16 cellular contexts compared by ENCODE assay signal in the genomic region with DNA sequence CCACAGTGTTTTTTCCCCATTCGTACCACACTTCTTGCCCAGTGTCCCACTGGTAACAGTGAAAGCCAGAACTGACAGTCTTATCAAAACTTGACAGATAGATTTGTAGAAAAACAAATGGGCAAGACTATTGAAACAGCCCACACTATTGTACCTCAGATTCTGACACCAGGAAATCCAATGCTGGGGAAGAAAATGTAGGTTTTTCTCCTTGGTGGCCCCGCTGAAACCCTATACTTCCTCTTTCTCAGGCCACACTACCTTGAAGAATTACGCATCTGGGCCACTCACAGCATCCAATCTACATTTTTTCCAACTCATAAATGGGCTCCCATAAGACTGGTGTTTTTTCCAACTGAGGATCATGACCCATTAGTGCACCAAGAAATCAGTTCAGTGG.
DNase-seq lines count a peak whose midpoint lies in the region; ATAC-seq lines count a peak whose summit lies in the region.
"Had no signal": no experiment of that assay in that cellular context is flagged by ENCODE, and none has a peak within 500 bp of the region (broad histone marks: within the 10 kb centered on the region; RNA-seq: fewer than 3 reads in every experiment).

No MANE protein-coding gene starts in this region.

- intact Hi-C loops in CD4-positive, alpha-beta memory T cell (cut with micrococcal nuclease), result no loop called here

- no peaks in the 10 kb centered on the region for H3K4me1 ChIP-seq in CD4-positive, alpha-beta memory T cell (ENCODE audit: insufficient read depth, low read length)
- H3K4me1 ChIP-seq: body of pancreas, heart left ventricle, lower lobe of right lung had no signal

- no peaks in the 10 kb centered on the region for H3K36me3 ChIP-seq in CD4-positive, alpha-beta memory T cell (ENCODE audit: insufficient read depth, low read length)
- H3K36me3 ChIP-seq: heart left ventricle, lower lobe of right lung had no signal

- H3K27me3 ChIP-seq in CD4-positive, alpha-beta memory T cell (ENCODE audit: insufficient read depth, low read length), result no peaks in the 10 kb centered on the region
- H3K27me3 ChIP-seq: body of pancreas, heart left ventricle had no signal

- H3K4me3 ChIP-seq in CD4-positive, alpha-beta memory T cell (ENCODE audit: low read length in 2 of 2), result no peak overlapping the region
- H3K4me3 ChIP-seq: body of pancreas, heart left ventricle, lower lobe of right lung had no signal

- ATAC-seq in GM18909 (IDR thresholded peaks at IDR 0.05; ENCODE audit: poor library complexity, unreplicated experiment), result peak; percentile 73
- peak; percentile 77 for ATAC-seq in GM21717 (IDR thresholded peaks at IDR 0.05; ENCODE audit: unreplicated experiment)
- peak; percentile 74 for ATAC-seq in HG03432 (IDR thresholded peaks at IDR 0.05; ENCODE audit: unreplicated experiment)
- ATAC-seq in naive B cell (ENCODE audit: low read depth in 2 of 2), result peak; percentile 47 to 63
- ATAC-seq: body of pancreas; effector memory CD8-positive, alpha-beta T cell; heart left ventricle had no signal

- CTCF ChIA-PET in CD4-positive, alpha-beta memory T cell (lab: Charles Lee; ENCODE audit: partially characterized antibody), result no interaction called here

- no peak overlapping the region for H3K27ac Mint-ChIP-seq in naive B cell
- no peak overlapping the region for H3K27ac Mint-ChIP-seq in CD4-positive, alpha-beta memory T cell
- H3K27ac Mint-ChIP-seq: activated B cell treated with CpG ODN at 0.5 μM for 24 hours; effector memory CD8-positive, alpha-beta T cell had no signal

- peaks cover 0 to 19% (median 17%) of the 10 kb centered on the region in 3 donors for H3K27me3 Mint-ChIP-seq in naive B cell
- H3K27me3 Mint-ChIP-seq in CD4-positive, alpha-beta memory T cell, result peaks cover 15 to 21% of the 10 kb centered on the region in 2 donors

- no peak overlapping the region for H3K27ac ChIP-seq in CD4-positive, alpha-beta memory T cell (ENCODE audit: low read depth, low read length)
- H3K27ac ChIP-seq: body of pancreas, heart left ventricle, lower lobe of right lung had no signal

- H3K4me3 Mint-ChIP-seq in naive B cell, result no peak overlapping the region
- H3K4me3 Mint-ChIP-seq in CD4-positive, alpha-beta memory T cell, result no peak overlapping the region
- H3K4me3 Mint-ChIP-seq: activated B cell treated with CpG ODN at 0.5 μM for 24 hours; effector memory CD8-positive, alpha-beta T cell had no signal

- POLR2A ChIA-PET in CD4-positive, alpha-beta memory T cell (lab: Charles Lee; ENCODE audit: partially characterized antibody), result no interaction called here

- peaks cover 10 to 21% (median 11%) of the 10 kb centered on the region in 3 donors for H3K4me1 Mint-ChIP-seq in naive B cell
- H3K4me1 Mint-ChIP-seq in CD4-positive, alpha-beta memory T cell, result peaks cover 0 to 5% (median under 1%) of the 10 kb centered on the region in 4 donors

- no peaks in the 10 kb centered on the region for H3K36me3 Mint-ChIP-seq in naive B cell
- no peaks in the 10 kb centered on the region for H3K36me3 Mint-ChIP-seq in CD4-positive, alpha-beta memory T cell

- H3K9me3 Mint-ChIP-seq in naive B cell, result peaks cover 0 to 11% (median 4%) of the 10 kb centered on the region in 7 donors
- peaks cover 0 to 8% (median 3%) of the 10 kb centered on the region in 8 donors for H3K9me3 Mint-ChIP-seq in CD4-positive, alpha-beta memory T cell
- H3K9me3 Mint-ChIP-seq: activated B cell treated with CpG ODN at 0.5 μM for 24 hours had no signal

- no peaks in the 10 kb centered on the region for H3K9me3 ChIP-seq in CD4-positive, alpha-beta memory T cell (ENCODE audit: control insufficient read depth in 1 of 2, low read length in 2 of 2)
- H3K9me3 ChIP-seq: body of pancreas, lower lobe of right lung had no signal

- DNase-seq in naive B cell (no peak), NCI-H2227 treated with DMSO at 0.1 percent for 48 hours (lab: John Stamatoyannopoulos, UW) (no peak), HPDE6-E6E7 (ENCODE audit: extremely low spot score) (no peak)
- no peak for DNase-seq in CD4-positive, alpha-beta memory T cell
- DNase-seq: activated B cell treated with CpG ODN at 0.5 μM for 24 hours; body of pancreas; DMS53; effector memory CD8-positive, alpha-beta T cell; heart left ventricle; lower lobe of right lung; NCI-H2171; SIG-M5; stimulated activated naive CD4-positive, alpha-beta T cell had no signal
